Comparison of ENCODE assay signal across 19 cellular contexts in the genomic region with DNA sequence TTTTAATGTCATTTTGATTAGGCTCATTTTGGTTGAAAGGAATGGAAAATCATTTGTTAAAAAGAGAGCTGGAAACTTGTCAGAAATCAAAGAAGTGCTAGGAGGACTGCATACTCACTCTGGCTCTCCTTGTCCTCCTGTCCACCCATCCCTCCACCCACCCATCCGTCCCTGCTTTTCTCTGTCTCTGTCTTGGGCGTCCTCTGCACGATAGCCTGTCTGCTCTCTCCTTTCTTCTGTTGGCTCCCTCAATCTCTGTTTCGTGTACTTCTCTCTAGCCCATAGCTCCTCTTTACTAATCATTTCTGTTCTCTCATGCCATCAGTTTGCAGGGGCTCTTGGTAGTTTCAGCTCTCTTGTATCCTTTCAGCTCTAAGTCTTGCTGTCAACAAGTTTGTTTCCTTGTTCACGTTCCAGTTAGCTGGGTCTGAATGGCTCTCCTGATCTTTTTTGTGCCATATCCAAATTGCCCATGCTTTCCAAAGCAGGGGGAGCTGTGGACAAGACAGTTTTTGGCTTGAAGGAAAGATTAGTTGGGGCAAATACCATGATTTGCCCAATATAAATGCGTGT.
DNase-seq lines count a peak whose midpoint lies in the region; ATAC-seq and TF ChIP-seq lines count a peak whose summit lies in the region.
"Had no signal": no experiment of that assay in that cellular context is flagged by ENCODE, and none has a peak within 500 bp of the region (broad histone marks: within the 10 kb centered on the region; RNA-seq: fewer than 3 reads in every experiment).

No MANE protein-coding gene starts in this region.

- H3K79me2 ChIP-seq in OCI-LY3 (ENCODE audit: low read length) = no peaks in the 10 kb centered on the region

- H3K4me3 Mint-ChIP-seq in activated T-cell treated with anti-CD3 and anti-CD28 coated beads, Interleukin-2, amount 50 U/mL, for 72 hours = peak overlapping the region; percentile 7 to 15
- no peak overlapping the region for H3K4me3 Mint-ChIP-seq in stimulated activated memory B cell treated with anti-CD40 and anti-IgM and Interleukin-4, amounts not matched to agents 10 μg/mL and 1 μg/mL and 100 μg/mL, for 72 hours

- no peaks in the 10 kb centered on the region for H3K9me3 Mint-ChIP-seq in activated T-cell treated with anti-CD3 and anti-CD28 coated beads, Interleukin-2, amount 50 U/mL, for 72 hours
- H3K9me3 Mint-ChIP-seq in stimulated activated memory B cell treated with anti-CD40 and anti-IgM and Interleukin-4, amounts not matched to agents 10 μg/mL and 1 μg/mL and 100 μg/mL, for 72 hours = no peaks in the 10 kb centered on the region

- peaks cover 48% of the 10 kb centered on the region for H3K4me1 Mint-ChIP-seq in activated T-cell treated with anti-CD3 and anti-CD28 coated beads, Interleukin-2, amount 50 U/mL, for 72 hours (ENCODE audit: low read depth)
- H3K4me1 Mint-ChIP-seq in stimulated activated memory B cell treated with anti-CD40 and anti-IgM and Interleukin-4, amounts not matched to agents 10 μg/mL and 1 μg/mL and 100 μg/mL, for 72 hours = peaks cover 41% of the 10 kb centered on the region

- ATAC-seq in activated T-cell treated with anti-CD3 and anti-CD28 coated beads, Interleukin-2, amount 50 U/mL, for 72 hours (replicated peaks in 1 of 2) = no peak
- peak; percentile 53 for ATAC-seq in left ventricle myocardium superior
- no peak for ATAC-seq in stimulated activated memory B cell treated with anti-CD40 and anti-IgM and Interleukin-4, amounts not matched to agents 10 μg/mL and 1 μg/mL and 100 μg/mL, for 72 hours
- ATAC-seq: left lobe of liver, SK-N-SH treated with all-trans-retinoic acid at 6 μM for 48 hours had no signal

- no peaks in the 10 kb centered on the region for H3K36me3 Mint-ChIP-seq in activated T-cell treated with anti-CD3 and anti-CD28 coated beads, Interleukin-2, amount 50 U/mL, for 72 hours (ENCODE audit: insufficient read depth in 2 of 2)
- peaks cover 4% of the 10 kb centered on the region for H3K36me3 Mint-ChIP-seq in stimulated activated memory B cell treated with anti-CD40 and anti-IgM and Interleukin-4, amounts not matched to agents 10 μg/mL and 1 μg/mL and 100 μg/mL, for 72 hours

- H4K20me1 ChIP-seq in OCI-LY3 (ENCODE audit: insufficient read depth, low read length) = no peaks in the 10 kb centered on the region

- H3K4me1 ChIP-seq in OCI-LY3 (ENCODE audit: low read length) = peaks cover 48% of the 10 kb centered on the region
- peaks cover 0 to 6% of the 10 kb centered on the region in 2 donors for H3K4me1 ChIP-seq in breast epithelium
- H3K4me1 ChIP-seq: ascending aorta, colonic mucosa had no signal

- H2AFZ ChIP-seq in OCI-LY3 (ENCODE audit: low read depth, low read length) = no peak overlapping the region

- H3K9me3 ChIP-seq in OCI-LY3 (ENCODE audit: insufficient read depth, low read length) (no peaks in the 10 kb centered on the region), breast epithelium (no peaks in the 10 kb centered on the region)
- H3K9me3 ChIP-seq: ascending aorta, colonic mucosa, spleen had no signal

- no peaks in the 10 kb centered on the region for H3K36me3 ChIP-seq in OCI-LY3 (replicated peaks; ENCODE audit: low read depth, low read length)
- no peaks in the 10 kb centered on the region for H3K36me3 ChIP-seq in breast epithelium
- H3K36me3 ChIP-seq: ascending aorta, colonic mucosa, spleen had no signal

- H3K9ac ChIP-seq in OCI-LY3 (ENCODE audit: low read length) = no peak overlapping the region
- H3K9ac ChIP-seq: BLaER1 treated with 17β-estradiol and CSF1 and Interleukin-3, amounts not matched to agents 10 nM and 100 nM had no signal

- H3K4me2 ChIP-seq in OCI-LY3 (ENCODE audit: low read length) = peak overlapping the region; percentile 64
- H3K4me2 ChIP-seq: BLaER1 treated with 17β-estradiol and CSF1 and Interleukin-3, amounts not matched to agents 10 nM and 100 nM had no signal

- peak overlapping the region; percentile 44; the same call in 1 of the 2 replicates for H3K4me3 ChIP-seq in OCI-LY3 (ENCODE audit: low read length)
- no peak overlapping the region for H3K4me3 ChIP-seq in breast epithelium
- H3K4me3 ChIP-seq: ascending aorta; BLaER1 treated with 17β-estradiol and CSF1 and Interleukin-3, amounts not matched to agents 10 nM and 100 nM; colonic mucosa; spleen had no signal

- no peak overlapping the region for H3K27ac Mint-ChIP-seq in activated T-cell treated with anti-CD3 and anti-CD28 coated beads, Interleukin-2, amount 50 U/mL, for 72 hours
- peak overlapping the region; percentile 52 for H3K27ac Mint-ChIP-seq in stimulated activated memory B cell treated with anti-CD40 and anti-IgM and Interleukin-4, amounts not matched to agents 10 μg/mL and 1 μg/mL and 100 μg/mL, for 72 hours

- H3K27ac ChIP-seq in OCI-LY3 (ENCODE audit: low read length) = peak overlapping the region; percentile 60
- no peak overlapping the region for H3K27ac ChIP-seq in breast epithelium
- H3K27ac ChIP-seq: ascending aorta; BLaER1 treated with 17β-estradiol and CSF1 and Interleukin-3, amounts not matched to agents 10 nM and 100 nM; colonic mucosa had no signal

- TF ChIP-seq CTCF in OCI-LY3 (IDR thresholded peaks at IDR 0.05; ENCODE audit: low read depth, low read length) = no peak
- no peak for TF ChIP-seq CTCF in breast epithelium (IDR thresholded peaks at IDR 0.05)

- H3K27me3 Mint-ChIP-seq in activated T-cell treated with anti-CD3 and anti-CD28 coated beads, Interleukin-2, amount 50 U/mL, for 72 hours (ENCODE audit: low read depth) = no peaks in the 10 kb centered on the region
- H3K27me3 Mint-ChIP-seq in stimulated activated memory B cell treated with anti-CD40 and anti-IgM and Interleukin-4, amounts not matched to agents 10 μg/mL and 1 μg/mL and 100 μg/mL, for 72 hours = no peaks in the 10 kb centered on the region

- no peak for DNase-seq in activated T-cell treated with anti-CD3 and anti-CD28 coated beads, Interleukin-2, amount 50 U/mL, for 72 hours
- no peak for DNase-seq in activated T-cell treated with anti-CD3 and anti-CD28 coated beads, Interleukin-2, amount 50 U/mL, for 1 hour
- no peak for DNase-seq in left ventricle myocardium superior
- DNase-seq in breast epithelium (ENCODE audit: low spot score in 2 of 2) = no peak
- DNase-seq in CD1c-positive myeloid dendritic cell (ENCODE audit: extremely low spot score) = no peak
- DNase-seq in HuH-7 (ENCODE audit: low spot score) = no peak
- DNase-seq: activated CD4-positive, CD25-positive, alpha-beta regulatory T cell treated with anti-CD3 and anti-CD28 coated beads, Interleukin-2, amount 50 U/mL, for 72 hours; colonic mucosa; NCI-H1930; NCI-H446 treated with DMSO at 0.1 percent for 48 hours; spleen; stimulated activated CD4-positive, alpha-beta T cell treated with anti-CD3 and anti-CD28 coated beads, Interleukin-4, amount 100 ng/mL, for 24 hours; T1000 had no signal

- intact Hi-C loops in left ventricle myocardium superior (cut with micrococcal nuclease) = no loop called here
- intact Hi-C loops in breast epithelium (cut with DNase I; ENCODE audit: low total_unique reads) = loop anchor here (2.0 kb wide), 1 partner anchor 195 kb away; no protein-coding TSS in a partner anchor

- no peak for TF ChIP-seq POLR2A in breast epithelium (IDR thresholded peaks at IDR 0.05)

- H3K27me3 ChIP-seq in OCI-LY3 (ENCODE audit: low read depth, low read length) (no peaks in the 10 kb centered on the region), breast epithelium (no peaks in the 10 kb centered on the region)
- H3K27me3 ChIP-seq: ascending aorta; BLaER1 treated with 17β-estradiol and CSF1 and Interleukin-3, amounts not matched to agents 10 nM and 100 nM; colonic mucosa; spleen had no signal
